ENCODE assay signal across 17 cellular contexts in the genomic region with DNA sequence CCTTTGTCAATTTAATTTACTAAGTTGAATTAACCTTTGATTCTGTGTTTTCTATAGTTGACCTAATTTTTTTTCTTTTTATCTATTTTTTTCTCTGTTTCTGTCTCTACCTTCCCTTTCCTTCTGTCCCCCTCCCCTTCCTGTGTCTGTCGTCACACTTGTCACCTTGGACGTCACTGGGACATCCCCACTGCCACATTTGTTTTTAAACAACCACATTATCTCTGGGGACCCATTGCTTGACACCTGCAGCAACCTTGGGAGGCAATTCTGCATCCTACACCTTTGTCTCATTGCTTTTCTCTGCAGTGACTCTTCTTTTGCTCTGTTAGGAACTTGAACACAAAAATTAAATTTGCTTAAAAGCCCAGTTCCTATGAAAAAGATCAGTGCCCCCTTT.
"Had no signal": no experiment of that assay in that cellular context is flagged by ENCODE, and none has a peak within 500 bp of the region (broad histone marks: within the 10 kb centered on the region; RNA-seq: fewer than 3 reads in every experiment).

No MANE protein-coding gene starts in this region.

- H3K9me3 ChIP-seq: lower lobe of right lung, suprapubic skin, vagina had no signal

- ATAC-seq: activated CD8-positive, alpha-beta T cell treated with anti-CD3 and anti-CD28 coated beads for 36 hours; activated T-cell treated with anti-CD3 and anti-CD28 coated beads, Interleukin-2, amount 50 U/mL, for 4 hours; lower lobe of right lung; stimulated activated naive CD8-positive, alpha-beta T cell treated with anti-CD3 and anti-CD28 coated beads, Interleukin-15, amount 100 ng/mL, for 72 hours had no signal

- H3K27me3 Mint-ChIP-seq: activated naive CD8-positive, alpha-beta T cell treated with anti-CD3 and anti-CD28 coated beads for 36 hours had no signal

- H3K27ac Mint-ChIP-seq: activated CD8-positive, alpha-beta T cell treated with anti-CD3 and anti-CD28 coated beads for 36 hours; activated naive CD8-positive, alpha-beta T cell treated with anti-CD3 and anti-CD28 coated beads for 36 hours; endodermal cell; nephron progenitor cell had no signal

- H3K9me3 Mint-ChIP-seq: activated CD8-positive, alpha-beta T cell treated with anti-CD3 and anti-CD28 coated beads for 36 hours; activated naive CD8-positive, alpha-beta T cell treated with anti-CD3 and anti-CD28 coated beads for 36 hours; activated T-cell treated with anti-CD3 and anti-CD28 coated beads, Interleukin-2, amount 50 U/mL, for 4 hours; endodermal cell; nephron progenitor cell; stimulated activated naive CD8-positive, alpha-beta T cell treated with anti-CD3 and anti-CD28 coated beads, Interleukin-15, amount 100 ng/mL, for 72 hours had no signal

- H3K36me3 ChIP-seq: lower lobe of right lung, suprapubic skin, vagina had no signal

- H3K4me3 Mint-ChIP-seq: activated CD8-positive, alpha-beta T cell treated with anti-CD3 and anti-CD28 coated beads for 36 hours; activated naive CD8-positive, alpha-beta T cell treated with anti-CD3 and anti-CD28 coated beads for 36 hours; activated T-cell treated with anti-CD3 and anti-CD28 coated beads, Interleukin-2, amount 50 U/mL, for 4 hours; endodermal cell; nephron progenitor cell; stimulated activated naive CD8-positive, alpha-beta T cell treated with anti-CD3 and anti-CD28 coated beads, Interleukin-15, amount 100 ng/mL, for 72 hours had no signal

- H3K27me3 ChIP-seq: suprapubic skin, vagina had no signal

- H3K27ac ChIP-seq: epithelial cell of prostate, lower lobe of right lung, suprapubic skin, vagina had no signal

- DNase-seq: activated CD4-positive, alpha-beta T cell treated with anti-CD3 and anti-CD28 coated beads for 1 hour; activated CD8-positive, alpha-beta T cell treated with anti-CD3 and anti-CD28 coated beads for 36 hours; activated gamma-delta T cell treated with Interleukin-2 at 50 U/mL for 16 hours; activated naive CD8-positive, alpha-beta T cell treated with anti-CD3 and anti-CD28 coated beads for 36 hours; activated T-cell treated with anti-CD3 and anti-CD28 coated beads, Interleukin-2, amount 50 U/mL, for 4 hours; amniotic stem cell; endodermal cell; foreskin fibroblast; lower lobe of right lung; nephron progenitor cell; retina; stimulated activated CD4-positive, alpha-beta T cell treated with anti-CD3 and anti-CD28 coated beads, Interleukin-2, amount 100 ng/mL, for 24 hours; stimulated activated naive CD8-positive, alpha-beta T cell treated with anti-CD3 and anti-CD28 coated beads, Interleukin-15, amount 100 ng/mL, for 72 hours had no signal

- FAIRE-seq: keratinocyte had no signal

- H3K4me1 ChIP-seq: lower lobe of right lung, suprapubic skin, vagina had no signal

- H3K4me1 Mint-ChIP-seq: activated naive CD8-positive, alpha-beta T cell treated with anti-CD3 and anti-CD28 coated beads for 36 hours; nephron progenitor cell; stimulated activated naive CD8-positive, alpha-beta T cell treated with anti-CD3 and anti-CD28 coated beads, Interleukin-15, amount 100 ng/mL, for 72 hours had no signal

- H3K36me3 Mint-ChIP-seq: activated naive CD8-positive, alpha-beta T cell treated with anti-CD3 and anti-CD28 coated beads for 36 hours had no signal

- H3K4me3 ChIP-seq: lower lobe of right lung, suprapubic skin, vagina had no signal
